In the genomic region with DNA sequence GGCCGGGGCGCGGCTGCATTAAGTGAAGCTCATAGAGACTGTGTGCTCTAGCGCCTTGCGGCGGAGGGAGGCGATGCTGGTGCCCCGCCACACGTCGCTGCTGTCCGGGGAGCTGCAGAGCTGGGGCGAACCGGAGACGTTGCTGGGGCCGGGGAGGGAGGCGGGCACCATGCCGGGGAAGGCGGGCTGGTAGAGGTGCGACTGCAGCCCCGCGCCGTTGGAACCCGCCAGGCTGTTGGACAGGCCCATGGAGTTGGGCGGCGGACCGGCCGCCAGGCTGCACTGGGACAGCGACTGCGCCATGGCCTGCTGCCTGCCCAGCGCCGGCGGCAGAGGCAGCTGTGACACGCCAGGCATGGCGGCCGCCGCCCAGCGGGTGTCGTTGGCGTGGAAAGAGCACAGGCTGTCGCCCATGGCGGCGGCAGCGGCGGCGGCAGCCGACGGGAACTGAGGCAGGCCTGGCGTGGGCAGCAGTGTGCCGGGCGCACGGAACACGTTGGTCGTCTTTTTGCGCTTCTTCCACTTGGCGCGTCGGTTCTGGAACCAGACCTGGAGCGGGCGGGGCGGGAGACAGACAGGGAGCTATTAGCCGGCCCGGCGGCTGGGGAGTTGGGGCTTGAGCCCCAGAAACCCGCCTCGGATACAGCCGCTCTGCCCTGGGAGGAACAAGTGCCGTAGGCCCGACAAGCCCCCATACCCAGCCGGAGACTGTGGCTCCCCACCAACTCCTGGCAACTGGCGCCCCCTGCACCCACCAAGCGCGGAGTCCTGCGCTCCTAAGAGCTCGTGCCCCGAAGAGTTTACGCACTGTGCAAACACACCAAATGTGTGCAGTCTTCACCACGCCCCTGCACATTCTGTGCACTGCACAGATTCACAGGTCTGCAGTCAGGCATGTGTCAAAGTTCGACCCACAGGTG, we compare ENCODE assay signal across 8 cellular contexts. TPM values are rescaled to one million over a fixed set of nuclear protein-coding genes. Genes with fewer than 3 reads are reported as not detected.
DNase-seq lines count a peak whose midpoint lies in the region; ATAC-seq and TF ChIP-seq lines count a peak whose summit lies in the region.

No MANE protein-coding gene starts in this region.

- H3K27ac ChIP-seq in CD4-positive, CD25-positive, alpha-beta regulatory T cell (ENCODE audit: insufficient read depth, low read length, poor library complexity, severe bottlenecking), result no peak overlapping the region

- H3K4me3 Mint-ChIP-seq in CD4-positive, CD25-positive, alpha-beta regulatory T cell, result peak overlapping the region; percentile 84 to 94 (median 88)
- H3K4me3 Mint-ChIP-seq in glutamatergic neuron (ENCODE audit: unreplicated experiment), result peak overlapping the region; percentile 23

- peak; percentile 61 to 64 for ATAC-seq in CD4-positive, CD25-positive, alpha-beta regulatory T cell (ENCODE audit: low read depth in 2 of 2)
- peak; percentile 79 for ATAC-seq in GM18858 (IDR thresholded peaks at IDR 0.05; ENCODE audit: unreplicated experiment)
- peak; percentile 75 for ATAC-seq in HG02973 (IDR thresholded peaks at IDR 0.05; ENCODE audit: unreplicated experiment)

- DNase-seq in CD4-positive, CD25-positive, alpha-beta regulatory T cell, result peak in 1 of 3 donors; percentile 69
- DNase-seq in NCI-H2029 (lab: John Stamatoyannopoulos, UW) (peak; percentile 75), glutamatergic neuron (peak; percentile 77), putamen (ENCODE audit: low spot score) (peak; percentile 31), cerebellar nuclear complex (lab: John Stamatoyannopoulos, UW) (no peak)
- DNase-seq in activated CD4-positive, alpha-beta T cell treated with anti-CD3 and anti-CD28 coated beads, Interleukin-2, amount 50 U/mL, for 48 hours, result peak; percentile 64 to 69

- peaks cover 0 to 15% (median 6%) of the 10 kb centered on the region in 7 donors for H3K9me3 Mint-ChIP-seq in CD4-positive, CD25-positive, alpha-beta regulatory T cell
- peaks cover 16% of the 10 kb centered on the region for H3K9me3 Mint-ChIP-seq in glutamatergic neuron (ENCODE audit: unreplicated experiment)

- H3K4me1 Mint-ChIP-seq in CD4-positive, CD25-positive, alpha-beta regulatory T cell, result peaks cover 20 to 28% (median 23%) of the 10 kb centered on the region in 4 donors
- H3K4me1 Mint-ChIP-seq in glutamatergic neuron (ENCODE audit: low read depth, unreplicated experiment), result peaks cover 6% of the 10 kb centered on the region

- H3K9me3 ChIP-seq in CD4-positive, CD25-positive, alpha-beta regulatory T cell (ENCODE audit: control insufficient read depth in 2 of 2, low read length in 2 of 2), result peaks cover 13 to 15% of the 10 kb centered on the region in 2 experiments

- peaks cover 91% of the 10 kb centered on the region for H3K27me3 Mint-ChIP-seq in CD4-positive, CD25-positive, alpha-beta regulatory T cell
- peaks cover 29% of the 10 kb centered on the region for H3K27me3 Mint-ChIP-seq in glutamatergic neuron (ENCODE audit: unreplicated experiment)

- H3K27ac Mint-ChIP-seq in CD4-positive, CD25-positive, alpha-beta regulatory T cell, result peak overlapping the region in 1 of 3 donors; percentile 12
- no peak overlapping the region for H3K27ac Mint-ChIP-seq in glutamatergic neuron (ENCODE audit: unreplicated experiment)

- H3K27me3 ChIP-seq in CD4-positive, CD25-positive, alpha-beta regulatory T cell (ENCODE audit: control insufficient read depth, insufficient read depth, low read length), result peaks cover 65% of the 10 kb centered on the region

- peak overlapping the region; percentile 86 for H3K4me3 ChIP-seq in CD4-positive, CD25-positive, alpha-beta regulatory T cell (ENCODE audit: low read depth, low read length)

- H3K4me1 ChIP-seq in CD4-positive, CD25-positive, alpha-beta regulatory T cell (ENCODE audit: control insufficient read depth, insufficient read depth, low read length, poor library complexity, severe bottlenecking), result peaks cover 30% of the 10 kb centered on the region

- no peaks in the 10 kb centered on the region for H3K36me3 ChIP-seq in CD4-positive, CD25-positive, alpha-beta regulatory T cell (ENCODE audit: control insufficient read depth, insufficient read depth, low read length)

- no peaks in the 10 kb centered on the region for H3K36me3 Mint-ChIP-seq in CD4-positive, CD25-positive, alpha-beta regulatory T cell
- no peaks in the 10 kb centered on the region for H3K36me3 Mint-ChIP-seq in glutamatergic neuron (ENCODE audit: unreplicated experiment)

- peak; percentile 26 for TF ChIP-seq CTCF in glutamatergic neuron (IDR thresholded peaks at IDR 0.05; ENCODE audit: partially characterized antibody, unreplicated experiment)

RNA-seq across cellular contexts. Expression of a gene that starts 8.0 kb away (rescaled TPM):
- total RNA-seq in CD4-positive, CD25-positive, alpha-beta regulatory T cell, result not detected
- polyA plus RNA-seq in CD4-positive, CD25-positive, alpha-beta regulatory T cell, result not detected
- 0.17 TPM for total RNA-seq in glutamatergic neuron (ENCODE audit: unreplicated experiment)

Comparison
In these comparisons a context has a peak if more than half of its experiments do, and no peak if none do; other contexts are left out.
1. DNase-seq: peak in NCI-H2029 (single experiment), activated CD4-positive, alpha-beta T cell treated with anti-CD3 and anti-CD28 coated beads, Interleukin-2, amount 50 U/mL, for 48 hours (2 of 2), glutamatergic neuron (single experiment) and putamen (single experiment); none in cerebellar nuclear complex (0 of 2).
2. Peak in every context shown above with its lines, with median percentiles within 50 percentile points of each other: ATAC-seq.